Comparison of ENCODE assay signal across 3 cellular contexts in the genomic region with DNA sequence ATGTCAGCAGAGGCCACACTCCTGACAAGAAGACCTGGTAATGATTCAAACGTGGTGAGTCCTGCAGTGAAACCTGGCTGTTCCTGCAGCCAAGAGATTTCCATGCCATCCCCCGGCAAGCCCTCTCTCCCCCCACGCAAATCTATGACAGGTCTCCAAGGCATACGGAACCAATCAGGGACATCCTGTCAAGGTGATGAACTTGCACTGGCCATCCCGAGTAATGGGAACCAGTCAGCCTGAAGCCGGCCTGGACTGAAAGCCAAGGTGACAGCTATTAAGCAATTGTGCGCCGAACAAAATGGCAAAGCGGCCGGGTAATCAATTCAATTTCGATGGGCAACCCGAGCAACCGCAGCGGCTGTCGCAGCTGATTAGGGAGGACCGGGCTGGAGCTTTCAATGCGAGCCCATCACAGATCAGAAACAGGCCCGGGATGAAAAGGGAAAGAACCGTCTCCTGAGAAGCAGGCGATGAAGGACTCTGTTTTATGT.
TF ChIP-seq lines count a peak whose summit lies in the region.

No MANE protein-coding gene starts in this region.

TF ChIP-seq in SK-N-SH, 30 proteins besides CTCF, POLR2A, EP300 and RAD21 (continues in another document):
- TF ChIP-seq, protein P1, sequence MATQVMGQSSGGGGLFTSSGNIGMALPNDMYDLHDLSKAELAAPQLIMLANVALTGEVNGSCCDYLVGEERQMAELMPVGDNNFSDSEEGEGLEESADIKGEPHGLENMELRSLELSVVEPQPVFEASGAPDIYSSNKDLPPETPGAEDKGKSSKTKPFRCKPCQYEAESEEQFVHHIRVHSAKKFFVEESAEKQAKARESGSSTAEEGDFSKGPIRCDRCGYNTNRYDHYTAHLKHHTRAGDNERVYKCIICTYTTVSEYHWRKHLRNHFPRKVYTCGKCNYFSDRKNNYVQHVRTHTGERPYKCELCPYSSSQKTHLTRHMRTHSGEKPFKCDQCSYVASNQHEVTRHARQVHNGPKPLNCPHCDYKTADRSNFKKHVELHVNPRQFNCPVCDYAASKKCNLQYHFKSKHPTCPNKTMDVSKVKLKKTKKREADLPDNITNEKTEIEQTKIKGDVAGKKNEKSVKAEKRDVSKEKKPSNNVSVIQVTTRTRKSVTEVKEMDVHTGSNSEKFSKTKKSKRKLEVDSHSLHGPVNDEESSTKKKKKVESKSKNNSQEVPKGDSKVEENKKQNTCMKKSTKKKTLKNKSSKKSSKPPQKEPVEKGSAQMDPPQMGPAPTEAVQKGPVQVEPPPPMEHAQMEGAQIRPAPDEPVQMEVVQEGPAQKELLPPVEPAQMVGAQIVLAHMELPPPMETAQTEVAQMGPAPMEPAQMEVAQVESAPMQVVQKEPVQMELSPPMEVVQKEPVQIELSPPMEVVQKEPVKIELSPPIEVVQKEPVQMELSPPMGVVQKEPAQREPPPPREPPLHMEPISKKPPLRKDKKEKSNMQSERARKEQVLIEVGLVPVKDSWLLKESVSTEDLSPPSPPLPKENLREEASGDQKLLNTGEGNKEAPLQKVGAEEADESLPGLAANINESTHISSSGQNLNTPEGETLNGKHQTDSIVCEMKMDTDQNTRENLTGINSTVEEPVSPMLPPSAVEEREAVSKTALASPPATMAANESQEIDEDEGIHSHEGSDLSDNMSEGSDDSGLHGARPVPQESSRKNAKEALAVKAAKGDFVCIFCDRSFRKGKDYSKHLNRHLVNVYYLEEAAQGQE (IDR thresholded peaks at IDR 0.05; ENCODE audit: low read depth, low read length): no peak
- TF ChIP-seq FOXM1 (IDR thresholded peaks at IDR 0.05; ENCODE audit: low read depth): no peak
- TF ChIP-seq, protein P2, sequence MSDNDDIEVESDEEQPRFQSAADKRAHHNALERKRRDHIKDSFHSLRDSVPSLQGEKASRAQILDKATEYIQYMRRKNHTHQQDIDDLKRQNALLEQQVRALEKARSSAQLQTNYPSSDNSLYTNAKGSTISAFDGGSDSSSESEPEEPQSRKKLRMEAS (IDR thresholded peaks at IDR 0.05; ENCODE audit: low read depth): no peak
- TF ChIP-seq, protein P3, sequence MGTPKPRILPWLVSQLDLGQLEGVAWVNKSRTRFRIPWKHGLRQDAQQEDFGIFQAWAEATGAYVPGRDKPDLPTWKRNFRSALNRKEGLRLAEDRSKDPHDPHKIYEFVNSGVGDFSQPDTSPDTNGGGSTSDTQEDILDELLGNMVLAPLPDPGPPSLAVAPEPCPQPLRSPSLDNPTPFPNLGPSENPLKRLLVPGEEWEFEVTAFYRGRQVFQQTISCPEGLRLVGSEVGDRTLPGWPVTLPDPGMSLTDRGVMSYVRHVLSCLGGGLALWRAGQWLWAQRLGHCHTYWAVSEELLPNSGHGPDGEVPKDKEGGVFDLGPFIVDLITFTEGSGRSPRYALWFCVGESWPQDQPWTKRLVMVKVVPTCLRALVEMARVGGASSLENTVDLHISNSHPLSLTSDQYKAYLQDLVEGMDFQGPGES (IDR thresholded peaks at IDR 0.05; ENCODE audit: low read depth, low read length): no peak
- no peak for TF ChIP-seq JUND (IDR thresholded peaks at IDR 0.05)
- no peak for TF ChIP-seq CHD2 (IDR thresholded peaks at IDR 0.05; ENCODE audit: low read length, partially characterized antibody)
- TF ChIP-seq SIN3A (IDR thresholded peaks at IDR 0.05; ENCODE audit: borderline replicate concordance, low read depth, low read length): no peak
- TF ChIP-seq, protein P4, sequence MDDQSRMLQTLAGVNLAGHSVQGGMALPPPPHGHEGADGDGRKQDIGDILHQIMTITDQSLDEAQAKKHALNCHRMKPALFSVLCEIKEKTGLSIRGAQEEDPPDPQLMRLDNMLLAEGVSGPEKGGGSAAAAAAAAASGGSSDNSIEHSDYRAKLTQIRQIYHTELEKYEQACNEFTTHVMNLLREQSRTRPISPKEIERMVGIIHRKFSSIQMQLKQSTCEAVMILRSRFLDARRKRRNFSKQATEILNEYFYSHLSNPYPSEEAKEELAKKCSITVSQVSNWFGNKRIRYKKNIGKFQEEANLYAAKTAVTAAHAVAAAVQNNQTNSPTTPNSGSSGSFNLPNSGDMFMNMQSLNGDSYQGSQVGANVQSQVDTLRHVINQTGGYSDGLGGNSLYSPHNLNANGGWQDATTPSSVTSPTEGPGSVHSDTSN (IDR thresholded peaks at IDR 0.05): no peak
- TF ChIP-seq EZH2phosphoT487 (IDR thresholded peaks at IDR 0.05; ENCODE audit: borderline replicate concordance, low read depth): no peak
- TF ChIP-seq NRF1 (IDR thresholded peaks at IDR 0.05; ENCODE audit: low read depth, low read length): no peak
- no peak for TF ChIP-seq NFIC (IDR thresholded peaks at IDR 0.05; ENCODE audit: borderline replicate concordance)

TF ChIP-seq in SK-N-SH treated with all-trans-retinoic acid at 6 μM for 48 hours, 23 proteins besides CTCF, POLR2A, EP300 and RAD21:
- no peak for TF ChIP-seq SNAI2 (CRISPR knock-in tag; IDR thresholded peaks at IDR 0.05)
- TF ChIP-seq ISL1 (CRISPR knock-in tag; IDR thresholded peaks at IDR 0.05): no peak
- TF ChIP-seq, protein P5, sequence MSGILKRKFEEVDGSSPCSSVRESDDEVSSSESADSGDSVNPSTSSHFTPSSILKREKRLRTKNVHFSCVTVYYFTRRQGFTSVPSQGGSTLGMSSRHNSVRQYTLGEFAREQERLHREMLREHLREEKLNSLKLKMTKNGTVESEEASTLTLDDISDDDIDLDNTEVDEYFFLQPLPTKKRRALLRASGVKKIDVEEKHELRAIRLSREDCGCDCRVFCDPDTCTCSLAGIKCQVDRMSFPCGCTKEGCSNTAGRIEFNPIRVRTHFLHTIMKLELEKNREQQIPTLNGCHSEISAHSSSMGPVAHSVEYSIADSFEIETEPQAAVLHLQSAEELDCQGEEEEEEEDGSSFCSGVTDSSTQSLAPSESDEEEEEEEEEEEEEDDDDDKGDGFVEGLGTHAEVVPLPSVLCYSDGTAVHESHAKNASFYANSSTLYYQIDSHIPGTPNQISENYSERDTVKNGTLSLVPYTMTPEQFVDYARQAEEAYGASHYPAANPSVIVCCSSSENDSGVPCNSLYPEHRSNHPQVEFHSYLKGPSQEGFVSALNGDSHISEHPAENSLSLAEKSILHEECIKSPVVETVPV (CRISPR knock-in tag; IDR thresholded peaks at IDR 0.05): no peak
- TF ChIP-seq ZNF8 (CRISPR knock-in tag; IDR thresholded peaks at IDR 0.05): no peak
- TF ChIP-seq ZC3H10 (CRISPR knock-in tag; IDR thresholded peaks at IDR 0.05): no peak
- no peak for TF ChIP-seq PPARA (CRISPR knock-in tag; IDR thresholded peaks at IDR 0.05; ENCODE audit: borderline replicate concordance)
- TF ChIP-seq, protein P6, sequence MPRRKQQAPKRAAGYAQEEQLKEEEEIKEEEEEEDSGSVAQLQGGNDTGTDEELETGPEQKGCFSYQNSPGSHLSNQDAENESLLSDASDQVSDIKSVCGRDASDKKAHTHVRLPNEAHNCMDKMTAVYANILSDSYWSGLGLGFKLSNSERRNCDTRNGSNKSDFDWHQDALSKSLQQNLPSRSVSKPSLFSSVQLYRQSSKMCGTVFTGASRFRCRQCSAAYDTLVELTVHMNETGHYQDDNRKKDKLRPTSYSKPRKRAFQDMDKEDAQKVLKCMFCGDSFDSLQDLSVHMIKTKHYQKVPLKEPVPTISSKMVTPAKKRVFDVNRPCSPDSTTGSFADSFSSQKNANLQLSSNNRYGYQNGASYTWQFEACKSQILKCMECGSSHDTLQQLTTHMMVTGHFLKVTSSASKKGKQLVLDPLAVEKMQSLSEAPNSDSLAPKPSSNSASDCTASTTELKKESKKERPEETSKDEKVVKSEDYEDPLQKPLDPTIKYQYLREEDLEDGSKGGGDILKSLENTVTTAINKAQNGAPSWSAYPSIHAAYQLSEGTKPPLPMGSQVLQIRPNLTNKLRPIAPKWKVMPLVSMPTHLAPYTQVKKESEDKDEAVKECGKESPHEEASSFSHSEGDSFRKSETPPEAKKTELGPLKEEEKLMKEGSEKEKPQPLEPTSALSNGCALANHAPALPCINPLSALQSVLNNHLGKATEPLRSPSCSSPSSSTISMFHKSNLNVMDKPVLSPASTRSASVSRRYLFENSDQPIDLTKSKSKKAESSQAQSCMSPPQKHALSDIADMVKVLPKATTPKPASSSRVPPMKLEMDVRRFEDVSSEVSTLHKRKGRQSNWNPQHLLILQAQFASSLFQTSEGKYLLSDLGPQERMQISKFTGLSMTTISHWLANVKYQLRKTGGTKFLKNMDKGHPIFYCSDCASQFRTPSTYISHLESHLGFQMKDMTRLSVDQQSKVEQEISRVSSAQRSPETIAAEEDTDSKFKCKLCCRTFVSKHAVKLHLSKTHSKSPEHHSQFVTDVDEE (CRISPR knock-in tag; IDR thresholded peaks at IDR 0.05): no peak
- TF ChIP-seq CSDC2 (CRISPR knock-in tag; IDR thresholded peaks at IDR 0.05): no peak
- TF ChIP-seq RARB (CRISPR knock-in tag; IDR thresholded peaks at IDR 0.05): no peak
- TF ChIP-seq, protein P7, sequence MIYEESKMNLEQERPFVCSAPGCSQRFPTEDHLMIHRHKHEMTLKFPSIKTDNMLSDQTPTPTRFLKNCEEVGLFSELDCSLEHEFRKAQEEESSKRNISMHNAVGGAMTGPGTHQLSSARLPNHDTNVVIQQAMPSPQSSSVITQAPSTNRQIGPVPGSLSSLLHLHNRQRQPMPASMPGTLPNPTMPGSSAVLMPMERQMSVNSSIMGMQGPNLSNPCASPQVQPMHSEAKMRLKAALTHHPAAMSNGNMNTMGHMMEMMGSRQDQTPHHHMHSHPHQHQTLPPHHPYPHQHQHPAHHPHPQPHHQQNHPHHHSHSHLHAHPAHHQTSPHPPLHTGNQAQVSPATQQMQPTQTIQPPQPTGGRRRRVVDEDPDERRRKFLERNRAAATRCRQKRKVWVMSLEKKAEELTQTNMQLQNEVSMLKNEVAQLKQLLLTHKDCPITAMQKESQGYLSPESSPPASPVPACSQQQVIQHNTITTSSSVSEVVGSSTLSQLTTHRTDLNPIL (CRISPR knock-in tag; IDR thresholded peaks at IDR 0.05; ENCODE audit: low read depth): no peak
- no peak for TF ChIP-seq OSR1 (CRISPR knock-in tag; IDR thresholded peaks at IDR 0.05)
- TF ChIP-seq ZNF565 (CRISPR knock-in tag; conservative IDR thresholded peaks at IDR 0.05; ENCODE audit: low read depth): no peak
- TF ChIP-seq BACH2 (CRISPR knock-in tag; IDR thresholded peaks at IDR 0.05; ENCODE audit: borderline replicate concordance): no peak
- TF ChIP-seq ARNTL (CRISPR knock-in tag; IDR thresholded peaks at IDR 0.05; ENCODE audit: borderline replicate concordance, low read depth): no peak

TF ChIP-seq in GM12878, 131 proteins besides CTCF, POLR2A, EP300 and RAD21:
- TF ChIP-seq NFXL1 (IDR thresholded peaks at IDR 0.05; ENCODE audit: borderline replicate concordance): peak; percentile 76; the same call in 1 of the 2 replicates
- TF ChIP-seq, protein P8, sequence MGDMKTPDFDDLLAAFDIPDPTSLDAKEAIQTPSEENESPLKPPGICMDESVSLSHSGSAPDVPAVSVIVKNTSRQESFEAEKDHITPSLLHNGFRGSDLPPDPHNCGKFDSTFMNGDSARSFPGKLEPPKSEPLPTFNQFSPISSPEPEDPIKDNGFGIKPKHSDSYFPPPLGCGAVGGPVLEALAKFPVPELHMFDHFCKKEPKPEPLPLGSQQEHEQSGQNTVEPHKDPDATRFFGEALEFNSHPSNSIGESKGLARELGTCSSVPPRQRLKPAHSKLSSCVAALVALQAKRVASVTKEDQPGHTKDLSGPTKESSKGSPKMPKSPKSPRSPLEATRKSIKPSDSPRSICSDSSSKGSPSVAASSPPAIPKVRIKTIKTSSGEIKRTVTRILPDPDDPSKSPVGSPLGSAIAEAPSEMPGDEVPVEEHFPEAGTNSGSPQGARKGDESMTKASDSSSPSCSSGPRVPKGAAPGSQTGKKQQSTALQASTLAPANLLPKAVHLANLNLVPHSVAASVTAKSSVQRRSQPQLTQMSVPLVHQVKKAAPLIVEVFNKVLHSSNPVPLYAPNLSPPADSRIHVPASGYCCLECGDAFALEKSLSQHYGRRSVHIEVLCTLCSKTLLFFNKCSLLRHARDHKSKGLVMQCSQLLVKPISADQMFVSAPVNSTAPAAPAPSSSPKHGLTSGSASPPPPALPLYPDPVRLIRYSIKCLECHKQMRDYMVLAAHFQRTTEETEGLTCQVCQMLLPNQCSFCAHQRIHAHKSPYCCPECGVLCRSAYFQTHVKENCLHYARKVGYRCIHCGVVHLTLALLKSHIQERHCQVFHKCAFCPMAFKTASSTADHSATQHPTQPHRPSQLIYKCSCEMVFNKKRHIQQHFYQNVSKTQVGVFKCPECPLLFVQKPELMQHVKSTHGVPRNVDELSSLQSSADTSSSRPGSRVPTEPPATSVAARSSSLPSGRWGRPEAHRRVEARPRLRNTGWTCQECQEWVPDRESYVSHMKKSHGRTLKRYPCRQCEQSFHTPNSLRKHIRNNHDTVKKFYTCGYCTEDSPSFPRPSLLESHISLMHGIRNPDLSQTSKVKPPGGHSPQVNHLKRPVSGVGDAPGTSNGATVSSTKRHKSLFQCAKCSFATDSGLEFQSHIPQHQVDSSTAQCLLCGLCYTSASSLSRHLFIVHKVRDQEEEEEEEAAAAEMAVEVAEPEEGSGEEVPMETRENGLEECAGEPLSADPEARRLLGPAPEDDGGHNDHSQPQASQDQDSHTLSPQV (IDR thresholded peaks at IDR 0.05): no peak
